In genomic region chr1:23977187-23977853, GRCh38 we compare ENCODE assay signal across 9 cellular contexts. TPM values are rescaled to one million over a fixed set of nuclear protein-coding genes. Genes with fewer than 3 reads are reported as not detected.
DNase-seq lines count a peak whose midpoint lies in the region; ATAC-seq and TF ChIP-seq lines count a peak whose summit lies in the region.
"Had no signal": no experiment of that assay in that cellular context is flagged by ENCODE, and none has a peak within 500 bp of the region (broad histone marks: within the 10 kb centered on the region; RNA-seq: fewer than 3 reads in every experiment).

No MANE protein-coding gene starts in this region.

- ATAC-seq in stimulated activated effector memory CD8-positive, alpha-beta T cell treated with anti-CD3 and anti-CD28 coated beads, Interleukin-12 subunit alpha, Interleukin-12 subunit beta, amount 100 ng/mL, for 72 hours, result no peak
- ATAC-seq in HG03565 (IDR thresholded peaks at IDR 0.05; ENCODE audit: unreplicated experiment) (no peak), GM18868 (IDR thresholded peaks at IDR 0.05; ENCODE audit: unreplicated experiment) (no peak), upper lobe of left lung (ENCODE audit: low FRiP score in 2 of 2) (no peak)
- ATAC-seq: left lung had no signal

- peak overlapping the region; percentile 99 for H3K27ac Mint-ChIP-seq in stimulated activated effector memory CD8-positive, alpha-beta T cell treated with anti-CD3 and anti-CD28 coated beads, Interleukin-12 subunit alpha, Interleukin-12 subunit beta, amount 100 ng/mL, for 72 hours

- H3K4me1 ChIP-seq in HAP-1 (peaks cover 57% of the 10 kb centered on the region), upper lobe of left lung (peaks cover 44 to 60% (median 51%) of the 10 kb centered on the region in 4 donors)

- no peak for TF ChIP-seq CTCF in fibroblast of pulmonary artery (IDR thresholded peaks at IDR 0.05; ENCODE audit: low read length, missing control alignments)
- no peak for TF ChIP-seq CTCF in upper lobe of left lung (IDR thresholded peaks at IDR 0.05)

- peaks cover 59% of the 10 kb centered on the region for H3K36me3 ChIP-seq in HAP-1 (replicated peaks)
- peaks cover 0 to 34% (median 3%) of the 10 kb centered on the region in 4 donors for H3K36me3 ChIP-seq in upper lobe of left lung
- H3K36me3 ChIP-seq: colonic mucosa had no signal

- WGBS in upper lobe of left lung, 2 donors, result 55% methylated on average over 4 of the region's 4 CpGs

- H3K27ac ChIP-seq in upper lobe of left lung, result peak overlapping the region in 2 of 4 donors; percentile 37 to 42
- H3K27ac ChIP-seq: colonic mucosa had no signal

- no peak for TF ChIP-seq POLR2A in upper lobe of left lung (IDR thresholded peaks at IDR 0.05)

- peaks cover 40% of the 10 kb centered on the region for H3K4me1 Mint-ChIP-seq in stimulated activated effector memory CD8-positive, alpha-beta T cell treated with anti-CD3 and anti-CD28 coated beads, Interleukin-12 subunit alpha, Interleukin-12 subunit beta, amount 100 ng/mL, for 72 hours

- no peaks in the 10 kb centered on the region for H3K9me3 ChIP-seq in HAP-1
- H3K9me3 ChIP-seq in upper lobe of left lung, result no peaks in the 10 kb centered on the region
- H3K9me3 ChIP-seq: colonic mucosa, left lung had no signal

- no peak for DNase-seq in HAP-1 (ENCODE audit: low spot score in 2 of 2)
- DNase-seq in SW480 (ENCODE audit: low spot score), result peak; percentile 51
- DNase-seq in fibroblast of pulmonary artery (ENCODE audit: low read depth), result no peak
- no peak for DNase-seq in stimulated activated effector memory CD8-positive, alpha-beta T cell treated with anti-CD3 and anti-CD28 coated beads, Interleukin-12 subunit alpha, Interleukin-12 subunit beta, amount 100 ng/mL, for 72 hours (ENCODE audit: low spot score in 2 of 2)
- DNase-seq in upper lobe of left lung, result no peak
- DNase-seq: colonic mucosa, left lung had no signal

- peak overlapping the region; percentile 97 for H3K4me3 ChIP-seq in HAP-1
- peak overlapping the region; percentile 4 for H3K4me3 ChIP-seq in fibroblast of pulmonary artery (replicated peaks; ENCODE audit: low read depth, low read length)
- peak overlapping the region in 1 of 4 donors; percentile 85 for H3K4me3 ChIP-seq in upper lobe of left lung
- H3K4me3 ChIP-seq: colonic mucosa had no signal

- in situ Hi-C loops in HAP-1 (cut with MboI; ENCODE audit: low sequenced_read_pairs), result no loop called here

- H3K9me3 Mint-ChIP-seq in stimulated activated effector memory CD8-positive, alpha-beta T cell treated with anti-CD3 and anti-CD28 coated beads, Interleukin-12 subunit alpha, Interleukin-12 subunit beta, amount 100 ng/mL, for 72 hours, result no peaks in the 10 kb centered on the region

- TF ChIP-seq EP300 in upper lobe of left lung (IDR thresholded peaks at IDR 0.05), result no peak

- H3K4me3 Mint-ChIP-seq in stimulated activated effector memory CD8-positive, alpha-beta T cell treated with anti-CD3 and anti-CD28 coated beads, Interleukin-12 subunit alpha, Interleukin-12 subunit beta, amount 100 ng/mL, for 72 hours, result peak overlapping the region; percentile 91

- H3K27me3 ChIP-seq in HAP-1 (ENCODE audit: low read depth) (no peaks in the 10 kb centered on the region), upper lobe of left lung (no peaks in the 10 kb centered on the region)
- H3K27me3 ChIP-seq: colonic mucosa, left lung had no signal

- H3K36me3 Mint-ChIP-seq in stimulated activated effector memory CD8-positive, alpha-beta T cell treated with anti-CD3 and anti-CD28 coated beads, Interleukin-12 subunit alpha, Interleukin-12 subunit beta, amount 100 ng/mL, for 72 hours, result peaks cover 85% of the 10 kb centered on the region

RNA-seq across cellular contexts. Expression of gene SRSF10, which starts 2.8 kb away (rescaled TPM):
- 100 to 1,000 TPM in 2 of 6 donors, 10 to 100 TPM in 4; 66.3 to 187 (median 88.7) TPM for total RNA-seq in upper lobe of left lung

RNA-seq across cellular contexts. Expression of gene PNRC2, which starts 17.7 kb away (rescaled TPM):
- total RNA-seq in upper lobe of left lung, result 100 to 1,000 TPM; 101 to 892 (median 139) TPM
